ENCODE assay signal across 17 cellular contexts in the genomic region with DNA sequence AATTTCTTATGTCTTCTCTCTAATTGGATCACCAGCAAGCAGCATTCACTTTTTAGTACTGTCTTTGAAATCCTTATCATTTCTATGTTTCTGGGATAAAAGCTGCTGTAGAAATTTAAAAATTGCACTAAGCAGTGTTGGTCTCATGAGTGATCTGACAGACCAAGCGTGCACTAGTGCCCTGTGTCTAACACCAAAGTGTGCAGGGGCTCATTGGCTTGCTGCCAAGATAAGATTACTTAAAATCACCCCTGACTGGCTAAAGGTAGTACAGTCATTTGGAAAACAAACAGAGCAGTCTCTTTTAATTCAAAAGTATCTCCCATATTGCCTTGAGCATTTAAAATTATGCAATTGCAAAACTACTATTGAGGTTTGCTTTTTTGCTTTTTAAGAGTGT.
DNase-seq lines count a peak whose midpoint lies in the region; ATAC-seq and TF ChIP-seq lines count a peak whose summit lies in the region.
"Had no signal": no experiment of that assay in that cellular context is flagged by ENCODE, and none has a peak within 500 bp of the region (broad histone marks: within the 10 kb centered on the region; RNA-seq: fewer than 3 reads in every experiment).

No MANE protein-coding gene starts in this region.

- in situ Hi-C loops in HAP-1 (cut with MboI; ENCODE audit: low sequenced_read_pairs), result no loop called here

- H3K36me3 Mint-ChIP-seq in activated naive CD4-positive, alpha-beta T cell treated with anti-CD3 and anti-CD28 coated beads, Interleukin-2, amount 50 U/mL, for 72 hours, result no peaks in the 10 kb centered on the region
- no peaks in the 10 kb centered on the region for H3K36me3 Mint-ChIP-seq in T-helper 2 cell treated with Interferon-gamma antibody and Interleukin-4, amounts not matched to agents 5 μg/mL and 100 μg/mL, for 36 hours (ENCODE audit: low read depth)
- H3K36me3 Mint-ChIP-seq: CD4-positive, CD25-positive, alpha-beta regulatory T cell; T-cell had no signal

- ATAC-seq in gastroesophageal sphincter, result no peak
- no peak for ATAC-seq in activated naive CD4-positive, alpha-beta T cell treated with anti-CD3 and anti-CD28 coated beads, Interleukin-2, amount 50 U/mL, for 72 hours
- ATAC-seq: T-cell had no signal

- no peak for TF ChIP-seq EP300 in gastroesophageal sphincter (IDR thresholded peaks at IDR 0.05)

- H3K36me3 ChIP-seq in HAP-1 (replicated peaks) (no peaks in the 10 kb centered on the region), gastroesophageal sphincter (no peaks in the 10 kb centered on the region)

- 56 to 63% methylated on average over 1 of the region's 1 CpG for WGBS in gastroesophageal sphincter (ENCODE audit: low coverage in 1 of 2), 2 donors

- H3K4me3 Mint-ChIP-seq in T-helper 2 cell treated with Interferon-gamma antibody and Interleukin-4, amounts not matched to agents 5 μg/mL and 100 μg/mL, for 36 hours, result no peak overlapping the region
- H3K4me3 Mint-ChIP-seq: CD4-positive, CD25-positive, alpha-beta regulatory T cell; H9; T-cell had no signal

- H3K4me3 ChIP-seq in HAP-1, result no peak overlapping the region
- H3K4me3 ChIP-seq in gastroesophageal sphincter, result no peak overlapping the region
- H3K4me3 ChIP-seq: SK-N-MC had no signal

- H3K9me3 ChIP-seq in HAP-1 (no peaks in the 10 kb centered on the region), gastroesophageal sphincter (no peaks in the 10 kb centered on the region)

- no peak for TF ChIP-seq POLR2A in gastroesophageal sphincter (IDR thresholded peaks at IDR 0.05)

- H3K4me1 ChIP-seq in HAP-1, result peaks cover 4% of the 10 kb centered on the region
- no peaks in the 10 kb centered on the region for H3K4me1 ChIP-seq in gastroesophageal sphincter

- no peak overlapping the region for H3K27ac ChIP-seq in gastroesophageal sphincter
- H3K27ac ChIP-seq: SK-N-MC had no signal

- no peaks in the 10 kb centered on the region for H3K9me3 Mint-ChIP-seq in activated naive CD4-positive, alpha-beta T cell treated with anti-CD3 and anti-CD28 coated beads, Interleukin-2, amount 50 U/mL, for 72 hours
- H3K9me3 Mint-ChIP-seq in T-helper 2 cell treated with Interferon-gamma antibody and Interleukin-4, amounts not matched to agents 5 μg/mL and 100 μg/mL, for 36 hours, result no peaks in the 10 kb centered on the region
- H3K9me3 Mint-ChIP-seq: CD4-positive, CD25-positive, alpha-beta regulatory T cell; H9; T-cell had no signal

- H3K27ac Mint-ChIP-seq in activated naive CD4-positive, alpha-beta T cell treated with anti-CD3 and anti-CD28 coated beads, Interleukin-2, amount 50 U/mL, for 72 hours, result no peak overlapping the region
- no peak overlapping the region for H3K27ac Mint-ChIP-seq in T-helper 2 cell treated with Interferon-gamma antibody and Interleukin-4, amounts not matched to agents 5 μg/mL and 100 μg/mL, for 36 hours
- H3K27ac Mint-ChIP-seq: CD4-positive, CD25-positive, alpha-beta regulatory T cell; H9; T-cell had no signal

- H3K27me3 Mint-ChIP-seq in T-helper 2 cell treated with Interferon-gamma antibody and Interleukin-4, amounts not matched to agents 5 μg/mL and 100 μg/mL, for 36 hours (ENCODE audit: low read depth), result peaks cover 2% of the 10 kb centered on the region
- H3K27me3 Mint-ChIP-seq: CD4-positive, CD25-positive, alpha-beta regulatory T cell had no signal

- DNase-seq in COLO668 (lab: John Stamatoyannopoulos, UW; ENCODE audit: unreplicated experiment) (peak; percentile 4), HAP-1 (ENCODE audit: low spot score in 2 of 2) (peak; percentile 18 to 41), NCI-H69 (lab: John Stamatoyannopoulos, UW) (peak; percentile 84), left kidney (ENCODE audit: low read depth, low spot score) (peak; percentile 22)
- DNase-seq in activated naive CD4-positive, alpha-beta T cell treated with anti-CD3 and anti-CD28 coated beads, Interleukin-2, amount 50 U/mL, for 72 hours (ENCODE audit: low spot score in 2 of 2), result no peak
- no peak for DNase-seq in T-helper 2 cell treated with Interferon-gamma antibody and Interleukin-4, amounts not matched to agents 5 μg/mL and 100 μg/mL, for 36 hours (ENCODE audit: low spot score)
- DNase-seq: AML-193; CD4-positive, CD25-positive, alpha-beta regulatory T cell; DND-41; GDM1; H9; IMR-90; NCI-H1694; NCI-H510A treated with DMSO at 0.1 percent for 48 hours; T-cell had no signal

- no peaks in the 10 kb centered on the region for H3K27me3 ChIP-seq in HAP-1 (ENCODE audit: low read depth)
- no peaks in the 10 kb centered on the region for H3K27me3 ChIP-seq in gastroesophageal sphincter

- no peak for TF ChIP-seq CTCF in gastroesophageal sphincter (IDR thresholded peaks at IDR 0.05)

- H3K4me1 Mint-ChIP-seq in T-helper 2 cell treated with Interferon-gamma antibody and Interleukin-4, amounts not matched to agents 5 μg/mL and 100 μg/mL, for 36 hours (ENCODE audit: low read depth), result no peaks in the 10 kb centered on the region
- H3K4me1 Mint-ChIP-seq: CD4-positive, CD25-positive, alpha-beta regulatory T cell; H9; T-cell had no signal

Comparison
In these comparisons a context has a peak if more than half of its experiments do, and no peak if none do; other contexts are left out.
1. DNase-seq: peak in COLO668 (single experiment), HAP-1 (2 of 2), NCI-H69 (single experiment) and left kidney (single experiment); none in activated naive CD4-positive, alpha-beta T cell treated with anti-CD3 and anti-CD28 coated beads, Interleukin-2, amount 50 U/mL, for 72 hours (0 of 2) and T-helper 2 cell treated with Interferon-gamma antibody and Interleukin-4, amounts not matched to agents 5 μg/mL and 100 μg/mL, for 36 hours (single experiment).